35 cellular contexts compared by ENCODE assay signal in the genomic region with DNA sequence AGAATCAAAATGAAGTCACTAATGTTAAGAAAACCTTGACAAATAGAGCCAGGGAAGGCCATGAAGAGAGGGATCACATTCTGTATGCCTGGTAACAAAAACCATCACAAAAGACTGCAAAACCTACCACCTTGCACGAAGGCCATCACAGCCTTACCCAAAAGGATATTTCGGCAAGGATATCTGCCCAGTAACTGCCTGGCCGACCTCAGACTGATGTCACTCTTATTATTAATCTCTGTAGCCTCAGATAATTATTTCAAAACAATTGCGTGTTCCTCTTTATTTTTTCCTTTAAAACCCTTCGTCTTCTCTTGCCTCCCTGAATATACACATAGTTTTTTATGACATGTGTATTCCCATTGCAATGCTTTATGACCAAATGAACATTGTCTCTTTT. TPM values are rescaled to one million over a fixed set of nuclear protein-coding genes. Genes with fewer than 3 reads are reported as not detected.
DNase-seq lines count a peak whose midpoint lies in the region; ATAC-seq and TF ChIP-seq lines count a peak whose summit lies in the region.
"Had no signal": no experiment of that assay in that cellular context is flagged by ENCODE, and none has a peak within 500 bp of the region (broad histone marks: within the 10 kb centered on the region; RNA-seq: fewer than 3 reads in every experiment).

No MANE protein-coding gene starts in this region.

- peak overlapping the region; percentile 85 for H3K27ac Mint-ChIP-seq in dendritic cell treated with granulocyte-macrophage colony-stimulating factor and Interleukin-4, amounts not matched to agents 40 ng/mL and 50 ng/mL, for 4 days
- H3K27ac Mint-ChIP-seq: B cell; CD14-positive monocyte; CD4-positive, alpha-beta memory T cell; CD4-positive, alpha-beta T cell; CD8-positive, alpha-beta memory T cell; CD8-positive, alpha-beta T cell had no signal

- H3K4me1 ChIP-seq in upper lobe of right lung: no peaks in the 10 kb centered on the region
- H3K4me1 ChIP-seq: A549, BE2C, BLaER1, Caco-2 had no signal

- peaks cover 43% of the 10 kb centered on the region for H3K4me1 Mint-ChIP-seq in dendritic cell treated with granulocyte-macrophage colony-stimulating factor and Interleukin-4, amounts not matched to agents 40 ng/mL and 50 ng/mL, for 4 days (ENCODE audit: low read depth)
- H3K4me1 Mint-ChIP-seq: B cell; CD4-positive, alpha-beta memory T cell; CD4-positive, CD25-positive, alpha-beta regulatory T cell; CD8-positive, alpha-beta memory T cell had no signal

- DNase-seq in CD1c-positive myeloid dendritic cell (ENCODE audit: extremely low spot score) (peak; percentile 71), upper lobe of right lung (no peak), NK-92 (lab: John Stamatoyannopoulos, UW; ENCODE audit: unreplicated experiment) (no peak), GM20000 (ENCODE audit: low spot score) (no peak)
- DNase-seq: 8988T; ACHN; AML-193; BE2C; C1 segment of cervical spinal cord; Caco-2; Calu3; CD4-positive, alpha-beta memory T cell; CD4-positive, alpha-beta T cell; CD4-positive, CD25-positive, alpha-beta regulatory T cell; CD8-positive, alpha-beta memory T cell; CD8-positive, alpha-beta T cell; COR-L47; DMS 273 treated with DMSO at 0.1 percent for 48 hours; DMS153; DMS53; DMS79; DMS79 treated with DMSO at 0.1 percent for 48 hours; DND-41; EL had no signal

- TF ChIP-seq CTCF in upper lobe of right lung (IDR thresholded peaks at IDR 0.05) (no peak), GM20000 (IDR thresholded peaks at IDR 0.05; ENCODE audit: extremely low read depth, missing control alignments) (no peak)

- H3K27me3 Mint-ChIP-seq in dendritic cell treated with granulocyte-macrophage colony-stimulating factor and Interleukin-4, amounts not matched to agents 40 ng/mL and 50 ng/mL, for 4 days: peaks cover 22% of the 10 kb centered on the region
- H3K27me3 Mint-ChIP-seq: B cell; CD4-positive, alpha-beta memory T cell; CD4-positive, alpha-beta T cell; CD4-positive, CD25-positive, alpha-beta regulatory T cell had no signal

- intact Hi-C loops in dendritic cell treated with granulocyte-macrophage colony-stimulating factor and Interleukin-4, amounts not matched to agents 40 ng/mL and 50 ng/mL, for 4 days (cut with micrococcal nuclease): loop anchor here (5.0 kb wide), 1 partner anchor 730 kb away; no protein-coding TSS in a partner anchor
- intact Hi-C loops in upper lobe of right lung (cut with DNase I): no loop called here

- ATAC-seq in upper lobe of right lung: peak; percentile 55
- no peak for ATAC-seq in HG03442 (IDR thresholded peaks at IDR 0.05; ENCODE audit: unreplicated experiment)
- ATAC-seq: A549; CD8-positive, alpha-beta T cell had no signal

- no peaks in the 10 kb centered on the region for H3K36me3 ChIP-seq in upper lobe of right lung
- H3K36me3 ChIP-seq: BE2C; BLaER1; BLaER1 treated with 17β-estradiol and CSF1 and Interleukin-3, amounts not matched to agents 10 nM and 100 nM had no signal

- H3K4me3 Mint-ChIP-seq in dendritic cell treated with granulocyte-macrophage colony-stimulating factor and Interleukin-4, amounts not matched to agents 40 ng/mL and 50 ng/mL, for 4 days: no peak overlapping the region
- H3K4me3 Mint-ChIP-seq: B cell; CD14-positive monocyte; CD4-positive, alpha-beta memory T cell; CD4-positive, alpha-beta T cell; CD4-positive, CD25-positive, alpha-beta regulatory T cell; CD8-positive, alpha-beta memory T cell; CD8-positive, alpha-beta T cell had no signal

- no peaks in the 10 kb centered on the region for H3K9me3 ChIP-seq in upper lobe of right lung
- H3K9me3 ChIP-seq: A549; BE2C; BLaER1; BLaER1 treated with 17β-estradiol and CSF1 and Interleukin-3, amounts not matched to agents 10 nM and 100 nM; Caco-2 had no signal

- no peak overlapping the region for H3K4me3 ChIP-seq in upper lobe of right lung
- H3K4me3 ChIP-seq: A549; BLaER1; BLaER1 treated with 17β-estradiol and CSF1 and Interleukin-3, amounts not matched to agents 10 nM and 100 nM had no signal

- H3K27ac ChIP-seq in upper lobe of right lung: no peak overlapping the region
- H3K27ac ChIP-seq: 22Rv1; A549; BLaER1; BLaER1 treated with 17β-estradiol and CSF1 and Interleukin-3, amounts not matched to agents 10 nM and 100 nM; C4-2B had no signal

- peaks cover 8% of the 10 kb centered on the region for H3K36me3 Mint-ChIP-seq in dendritic cell treated with granulocyte-macrophage colony-stimulating factor and Interleukin-4, amounts not matched to agents 40 ng/mL and 50 ng/mL, for 4 days (ENCODE audit: low read depth)
- H3K36me3 Mint-ChIP-seq: CD14-positive monocyte; CD4-positive, alpha-beta memory T cell; CD4-positive, CD25-positive, alpha-beta regulatory T cell; CD8-positive, alpha-beta memory T cell; CD8-positive, alpha-beta T cell had no signal

- no peaks in the 10 kb centered on the region for H3K27me3 ChIP-seq in upper lobe of right lung
- H3K27me3 ChIP-seq: BE2C; BLaER1; BLaER1 treated with 17β-estradiol and CSF1 and Interleukin-3, amounts not matched to agents 10 nM and 100 nM had no signal

- peaks cover 10% of the 10 kb centered on the region for H3K9me3 Mint-ChIP-seq in dendritic cell treated with granulocyte-macrophage colony-stimulating factor and Interleukin-4, amounts not matched to agents 40 ng/mL and 50 ng/mL, for 4 days

RNA-seq across cellular contexts. Expression of gene CDC14C, which starts 52.5 kb away (rescaled TPM):
- not detected for total RNA-seq in upper lobe of right lung
- total RNA-seq: A673; B cell; Caco-2; CD4-positive, alpha-beta memory T cell; CD4-positive, alpha-beta T cell; CD4-positive, CD25-positive, alpha-beta regulatory T cell; CD8-positive, alpha-beta memory T cell; CD8-positive, alpha-beta T cell; Daoy had no signal
